ENCODE assay signal across 25 cellular contexts in genomic region chr5:159913481-159913880, GRCh38. TPM values are rescaled to one million over a fixed set of nuclear protein-coding genes. Genes with fewer than 3 reads are reported as not detected.
DNase-seq lines count a peak whose midpoint lies in the region; ATAC-seq and TF ChIP-seq lines count a peak whose summit lies in the region.
"Had no signal": no experiment of that assay in that cellular context is flagged by ENCODE, and none has a peak within 500 bp of the region (broad histone marks: within the 10 kb centered on the region; RNA-seq: fewer than 3 reads in every experiment).

No MANE protein-coding gene starts in this region.

- CTCF ChIA-PET in IMR-90 (lab: Yijun Ruan, JAX) = interaction anchor here (2.5 kb wide), 1 partner anchor 469 kb away, joined by 9 read pairs; no protein-coding TSS in a partner anchor
- CTCF ChIA-PET in activated naive CD4-positive, alpha-beta T cell treated with anti-CD3 and anti-CD28 coated beads, Interleukin-2, amount 10 ng/mL, durations not matched to agents 7 days and 5 days (lab: Charles Lee) = no interaction called here

- H3K9me3 ChIP-seq in IMR-90 (ENCODE audit: control insufficient read depth, insufficient read depth, low read length) (no peaks in the 10 kb centered on the region), thoracic aorta (no peaks in the 10 kb centered on the region), SJCRH30 (replicated peaks) (no peaks in the 10 kb centered on the region)

- no peak for TF ChIP-seq POLR2A in IMR-90 (IDR thresholded peaks at IDR 0.05; ENCODE audit: low read depth, low read length)

- H3K18ac ChIP-seq in IMR-90 (ENCODE audit: low read depth, low read length) = no peak overlapping the region

- no peak overlapping the region for H4K5ac ChIP-seq in IMR-90 (ENCODE audit: low read depth, low read length)

- H3K27me3 ChIP-seq in IMR-90 (ENCODE audit: control insufficient read depth, insufficient read depth, low read length) (no peaks in the 10 kb centered on the region), brain microvascular endothelial cell (replicated peaks) (no peaks in the 10 kb centered on the region), thoracic aorta (replicated peaks; ENCODE audit: insufficient read depth) (no peaks in the 10 kb centered on the region), SJCRH30 (no peaks in the 10 kb centered on the region; the same call in 1 of the 2 replicates)

- peak; percentile 42 for DNase-seq in IMR-90
- DNase-seq in brain microvascular endothelial cell = peak; percentile 43
- DNase-seq in islet precursor cell = peak; percentile 16
- DNase-seq in thoracic aorta (ENCODE audit: low spot score) = no peak
- DNase-seq in SJCRH30 = no peak
- DNase-seq in activated CD8-positive, alpha-beta memory T cell treated with anti-CD3 and anti-CD28 coated beads for 24 hours = no peak
- no peak for DNase-seq in activated naive CD4-positive, alpha-beta T cell treated with anti-CD3 and anti-CD28 coated beads, Interleukin-2, amount 10 ng/mL, durations not matched to agents 7 days and 5 days
- no peak for DNase-seq in kidney tubule cell (ENCODE audit: low spot score)
- DNase-seq: activated CD4-positive, CD25-positive, alpha-beta regulatory T cell; activated CD8-positive, alpha-beta T cell treated with anti-CD3 and anti-CD28 coated beads for 36 hours; activated gamma-delta T cell treated with Interleukin-2 at 50 U/mL for 16 hours; activated T-cell treated with anti-CD3 and anti-CD28 coated beads, Interleukin-2, amount 50 U/mL, for 1 hour; anterior cingulate cortex; cerebellar nuclear complex; DMS 273 treated with DMSO at 0.1 percent for 48 hours; left colon; naive thymus-derived CD8-positive, alpha-beta T cell; NCI-H1105; NCI-H2029 treated with DMSO at 0.1 percent for 48 hours; NCI-H510A; posterior cingulate gyrus; substantia nigra had no signal

- ATAC-seq in IMR-90 (ENCODE audit: low read depth) = no peak
- no peak for ATAC-seq in thoracic aorta (ENCODE audit: insufficient number of reproducible peaks, low FRiP score, low read depth)
- ATAC-seq: activated CD8-positive, alpha-beta T cell treated with anti-CD3 and anti-CD28 coated beads for 36 hours; naive thymus-derived CD8-positive, alpha-beta T cell had no signal

- H3K36me3 ChIP-seq in IMR-90 (ENCODE audit: control insufficient read depth, insufficient read depth, low read length) (no peaks in the 10 kb centered on the region), brain microvascular endothelial cell (replicated peaks) (no peaks in the 10 kb centered on the region), thoracic aorta (no peaks in the 10 kb centered on the region), SJCRH30 (no peaks in the 10 kb centered on the region)

- no peak overlapping the region for H3K27ac ChIP-seq in IMR-90 (ENCODE audit: insufficient read depth, low read length)
- H3K27ac ChIP-seq in brain microvascular endothelial cell = peak overlapping the region; percentile 78
- H3K27ac ChIP-seq in thoracic aorta = peak overlapping the region; percentile 89 to 93
- no peak overlapping the region for H3K27ac ChIP-seq in SJCRH30
- H3K27ac ChIP-seq: HL-60 had no signal

- H2BK120ac ChIP-seq in IMR-90 (ENCODE audit: low read depth, low read length) = peak overlapping the region; percentile 76

- H2AFZ ChIP-seq in IMR-90 (replicated peaks; ENCODE audit: low read length, poor library complexity) = no peak overlapping the region

- no peak overlapping the region; the same call in 1 of the 2 replicates for H3K14ac ChIP-seq in IMR-90 (replicated peaks; ENCODE audit: low read depth, low read length)

- no peaks in the 10 kb centered on the region for H3K79me1 ChIP-seq in IMR-90 (ENCODE audit: low read depth in 1 of 2, low read length in 2 of 2)

- in situ Hi-C loops in IMR-90 (cut with MboI; ENCODE audit: low sequenced_read_pairs) = no loop called here
- in situ Hi-C loops in brain microvascular endothelial cell (cut with HindIII; ENCODE audit: low pct_ligation_motif_present, low sequenced_read_pairs) = no loop called here

- H3K27me3 Mint-ChIP-seq in activated naive CD4-positive, alpha-beta T cell treated with anti-CD3 and anti-CD28 coated beads, Interleukin-2, amount 10 ng/mL, durations not matched to agents 7 days and 5 days = peaks cover 70% of the 10 kb centered on the region

- TF ChIP-seq CTCF in IMR-90 (conservative IDR thresholded peaks at IDR 0.05; ENCODE audit: low read depth, low read length) = no peak
- no peak for TF ChIP-seq CTCF in brain microvascular endothelial cell (IDR thresholded peaks at IDR 0.05; ENCODE audit: low read depth, low read length, missing control alignments)
- TF ChIP-seq CTCF in thoracic aorta (IDR thresholded peaks at IDR 0.05) = no peak

- H4K20me1 ChIP-seq in IMR-90 (ENCODE audit: insufficient read depth, low read length) = no peaks in the 10 kb centered on the region

- POLR2A ChIA-PET in IMR-90 (lab: Charles Lee; ENCODE audit: unreplicated experiment) = no interaction called here

- no peak overlapping the region for H3K56ac ChIP-seq in IMR-90 (ENCODE audit: extremely low read depth, insufficient read depth, low read length)

- H2BK5ac ChIP-seq in IMR-90 (ENCODE audit: low read depth, low read length, poor library complexity, severe bottlenecking) = no peak overlapping the region

- TF ChIP-seq RAD21 in IMR-90 (IDR thresholded peaks at IDR 0.05; ENCODE audit: low read length) = no peak

- WGBS in IMR-90 (ENCODE audit: extremely low coverage in 2 of 2, insufficient read length in 1 of 2), 2 experiments = 86% methylated on average over 1 of the region's 1 CpG; no CpG with 5 or more reads in 1 of the 2 experiments

- H3K4me1 ChIP-seq in IMR-90 (ENCODE audit: control insufficient read depth, insufficient read depth, low read length) = peaks cover 14% of the 10 kb centered on the region
- H3K4me1 ChIP-seq in thoracic aorta (ENCODE audit: control insufficient read depth in 1 of 2, low read depth in 2 of 2) = peaks cover 25 to 74% of the 10 kb centered on the region in 2 donors
- no peaks in the 10 kb centered on the region for H3K4me1 ChIP-seq in SJCRH30

- no TSS peak for BruUV-seq in IMR-90 (replicated peaks; lab: Mats Ljungman, UMichigan)

- H3K4me2 ChIP-seq in IMR-90 (ENCODE audit: low read depth, low read length) = peak overlapping the region; percentile 48; the same call in 1 of the 2 replicates

- H3K4ac ChIP-seq in IMR-90 (ENCODE audit: low read depth, low read length) = peak overlapping the region; percentile 70

- no peak overlapping the region for H2AK9ac ChIP-seq in IMR-90 (replicated peaks; ENCODE audit: low read depth, low read length, poor library complexity)

- no peak overlapping the region for H3K23ac ChIP-seq in IMR-90 (ENCODE audit: low read depth, low read length)

- no peak overlapping the region for H3K27ac Mint-ChIP-seq in activated naive CD4-positive, alpha-beta T cell treated with anti-CD3 and anti-CD28 coated beads, Interleukin-2, amount 10 ng/mL, durations not matched to agents 7 days and 5 days
- H3K27ac Mint-ChIP-seq: activated CD8-positive, alpha-beta T cell treated with anti-CD3 and anti-CD28 coated beads for 36 hours; naive thymus-derived CD8-positive, alpha-beta T cell had no signal

- H3K4me3 ChIP-seq in IMR-90 (ENCODE audit: insufficient read depth, low read depth, low read length) = no peak overlapping the region
- H3K4me3 ChIP-seq in brain microvascular endothelial cell (ENCODE audit: low read depth, low read length) = no peak overlapping the region
- no peak overlapping the region for H3K4me3 ChIP-seq in thoracic aorta
- no peak overlapping the region for H3K4me3 ChIP-seq in SJCRH30

- peak overlapping the region; percentile 13; the same call in 2 of the 3 replicates for H2BK15ac ChIP-seq in IMR-90 (ENCODE audit: low read depth, low read length)

- H3K4me3 Mint-ChIP-seq in activated naive CD4-positive, alpha-beta T cell treated with anti-CD3 and anti-CD28 coated beads, Interleukin-2, amount 10 ng/mL, durations not matched to agents 7 days and 5 days = no peak overlapping the region
- H3K4me3 Mint-ChIP-seq: activated CD8-positive, alpha-beta T cell treated with anti-CD3 and anti-CD28 coated beads for 36 hours; naive thymus-derived CD8-positive, alpha-beta T cell had no signal

- dilution Hi-C loops in IMR-90 (cut with HindIII; ENCODE audit: low sequenced_read_pairs, unreplicated experiment) = no loop called here

- peak overlapping the region in 1 of 2 experiments; percentile 4; a peak in 1 of 4 replicates for H4K8ac ChIP-seq in IMR-90 (ENCODE audit: low read depth in 2 of 2, low read length in 2 of 2)

- no peaks in the 10 kb centered on the region for H3K9me3 Mint-ChIP-seq in activated naive CD4-positive, alpha-beta T cell treated with anti-CD3 and anti-CD28 coated beads, Interleukin-2, amount 10 ng/mL, durations not matched to agents 7 days and 5 days
- H3K9me3 Mint-ChIP-seq: activated CD8-positive, alpha-beta T cell treated with anti-CD3 and anti-CD28 coated beads for 36 hours; naive thymus-derived CD8-positive, alpha-beta T cell had no signal

- H3K9ac ChIP-seq in IMR-90 (ENCODE audit: low read depth, low read length) = no peak overlapping the region

- peaks cover 7% of the 10 kb centered on the region for H3K4me1 Mint-ChIP-seq in activated naive CD4-positive, alpha-beta T cell treated with anti-CD3 and anti-CD28 coated beads, Interleukin-2, amount 10 ng/mL, durations not matched to agents 7 days and 5 days

- H2AK5ac ChIP-seq in IMR-90 (ENCODE audit: low read depth, low read length) = peak overlapping the region; percentile 50; the same call in 1 of the 2 replicates

- peaks cover 14% of the 10 kb centered on the region for H3K9me1 ChIP-seq in IMR-90 (ENCODE audit: insufficient read depth, low read length)

- H2BK20ac ChIP-seq in IMR-90 (ENCODE audit: low read depth, low read length) = peak overlapping the region; percentile 38

- peak overlapping the region; percentile 61; the same call in 1 of the 2 replicates for H4K91ac ChIP-seq in IMR-90 (ENCODE audit: insufficient read depth, low read depth, low read length)

- intact Hi-C loops in IMR-90 (cut with micrococcal nuclease) = no loop called here

- no peaks in the 10 kb centered on the region for H3K36me3 Mint-ChIP-seq in activated naive CD4-positive, alpha-beta T cell treated with anti-CD3 and anti-CD28 coated beads, Interleukin-2, amount 10 ng/mL, durations not matched to agents 7 days and 5 days
- H3K36me3 Mint-ChIP-seq: naive thymus-derived CD8-positive, alpha-beta T cell had no signal

TF ChIP-seq in IMR-90, 13 proteins besides CTCF, POLR2A, EP300 and RAD21:
- TF ChIP-seq MAFK (IDR thresholded peaks at IDR 0.05; ENCODE audit: low read depth, low read length) = no peak

RNA-seq across cellular contexts. Expression of gene ADRA1B, which starts 2.8 kb away (rescaled TPM):
- total RNA-seq in IMR-90 (2012; rRNA removed) (0.18 and 0.56 TPM in 2 replicates), thoracic aorta (10 to 100 TPM; 14.8 to 53.3 TPM)
- 1.5 and 1.6 TPM in 2 replicates for polyA plus RNA-seq in IMR-90 (2012; rRNA removed)
- 0.76 and 1.5 TPM in 2 replicates for polyA plus RNA-seq in IMR-90 (2012; cell fraction: cytosol; rRNA removed)
- polyA plus RNA-seq in IMR-90 (2012; cell fraction: nucleus; rRNA removed; ENCODE audit: low replicate concordance) = 0.54 and 1.4 TPM in 2 replicates
- total RNA-seq in SJCRH30 (2014; rRNA removed; shearing (Covaris generic)) = not detected in 2 replicates
- total RNA-seq: activated CD8-positive, alpha-beta T cell treated with anti-CD3 and anti-CD28 coated beads for 36 hours; H4; naive thymus-derived CD8-positive, alpha-beta T cell; RPMI7951 had no signal
- polyA plus RNA-seq: naive thymus-derived CD8-positive, alpha-beta T cell had no signal

Comparison
In these comparisons a context has a peak if more than half of its experiments do, and no peak if none do; other contexts are left out.
1. DNase-seq: peak in IMR-90 (single experiment), brain microvascular endothelial cell (single experiment) and islet precursor cell (single experiment); none in thoracic aorta (single experiment), SJCRH30 (0 of 2), activated CD8-positive, alpha-beta memory T cell treated with anti-CD3 and anti-CD28 coated beads for 24 hours (single experiment), activated naive CD4-positive, alpha-beta T cell treated with anti-CD3 and anti-CD28 coated beads, Interleukin-2, amount 10 ng/mL, durations not matched to agents 7 days and 5 days (single experiment) and kidney tubule cell (single experiment).
2. H3K27ac ChIP-seq: peak in brain microvascular endothelial cell (single experiment) and thoracic aorta (2 of 2); none in IMR-90 (single experiment) and SJCRH30 (single experiment).
3. RNA of gene ADRA1B, which starts 2.8 kb away (total RNA-seq): 14.8 to 53.3 TPM in thoracic aorta; 0.18 to 0.56 TPM in IMR-90 and not detected in SJCRH30; every median in the first group is over 10 times any median in the second.